Comparison of ENCODE assay signal across 1 cellular context in the genomic region with DNA sequence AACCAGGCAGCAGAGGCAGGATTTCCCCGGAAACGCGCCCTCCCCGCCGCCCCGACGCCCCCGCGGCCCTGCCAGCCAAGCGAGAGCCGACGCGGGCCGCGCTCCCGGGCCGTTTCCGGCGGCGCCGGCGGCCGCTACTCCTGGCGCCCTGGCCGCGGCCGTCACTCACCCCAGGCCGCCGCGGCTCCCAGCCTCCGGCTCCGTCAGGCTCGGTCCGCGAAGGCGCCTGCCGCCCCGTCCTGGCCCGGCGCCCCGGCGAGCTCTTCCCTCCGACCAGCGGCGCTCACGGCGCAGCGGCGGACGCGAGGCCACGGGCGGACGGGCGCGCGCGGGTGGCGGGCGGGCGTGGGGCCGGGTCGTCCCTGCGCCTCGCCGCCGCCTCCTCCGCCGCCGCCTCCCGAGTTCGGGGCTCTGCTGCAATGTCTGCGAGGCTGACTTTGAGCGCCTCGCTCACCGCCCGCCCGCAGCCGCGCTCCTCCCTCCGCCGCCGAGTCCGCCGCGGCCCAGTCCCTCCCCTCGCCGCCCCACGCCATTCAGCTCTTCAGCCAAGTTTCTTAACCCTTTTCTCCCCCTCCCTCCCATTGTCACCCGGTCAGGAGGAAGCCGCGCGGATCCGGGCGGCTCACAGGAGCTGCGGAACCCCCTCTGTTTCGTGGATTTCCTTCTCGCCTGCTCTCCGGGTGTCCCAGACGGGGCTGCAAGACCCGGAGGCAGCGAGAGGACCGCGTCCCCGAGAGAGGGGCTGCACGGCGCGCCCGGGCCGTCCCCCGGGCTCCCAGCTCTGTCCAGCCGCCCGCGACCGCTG.
TF ChIP-seq lines count a peak whose summit lies in the region.

Gene NRIP1, minus strand, starts transcription at position 425 of the 805 bp plus-strand sequence. CDS start 96,808 bp downstream, outside the sequence.

TF ChIP-seq in HepG2, 621 proteins besides CTCF, POLR2A, EP300 and RAD21 (continued from another document and continues in another):
- TF ChIP-seq, protein P1, sequence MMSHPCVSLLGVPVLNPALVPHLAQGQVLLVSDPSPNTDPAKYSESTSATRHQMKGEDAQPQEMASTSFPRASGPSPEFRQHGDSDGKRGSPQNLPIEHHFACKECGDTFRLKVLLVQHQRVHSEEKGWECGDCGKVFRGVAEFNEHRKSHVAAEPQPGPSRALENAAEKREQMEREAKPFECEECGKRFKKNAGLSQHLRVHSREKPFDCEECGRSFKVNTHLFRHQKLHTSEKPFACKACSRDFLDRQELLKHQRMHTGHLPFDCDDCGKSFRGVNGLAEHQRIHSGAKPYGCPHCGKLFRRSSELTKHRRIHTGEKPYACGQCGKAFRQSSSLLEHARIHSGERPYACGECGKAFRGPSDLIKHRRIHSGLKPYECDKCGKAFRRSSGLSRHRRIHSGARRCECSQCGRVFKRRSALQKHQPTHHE (CRISPR knock-in tag; IDR thresholded peaks at IDR 0.05; ENCODE audit: borderline replicate concordance), result 0 out of 2 replicates have a peak, but pooled peaks have one; percentile 24
- TF ChIP-seq EED (CRISPR knock-in tag; IDR thresholded peaks at IDR 0.05) (no peak), ERF (CRISPR knock-in tag; IDR thresholded peaks at IDR 0.05) (no peak), NFKBIZ (CRISPR knock-in tag; IDR thresholded peaks at IDR 0.05) (no peak), ZNF143 (CRISPR knock-in tag; IDR thresholded peaks at IDR 0.05) (no peak), ZBTB37 (CRISPR knock-in tag; IDR thresholded peaks at IDR 0.05) (no peak), ZNF350 (CRISPR knock-in tag; IDR thresholded peaks at IDR 0.05; ENCODE audit: borderline replicate concordance, low read depth) (no peak), ZNF740 (CRISPR knock-in tag; IDR thresholded peaks at IDR 0.05) (no peak), SOX5 (CRISPR knock-in tag; IDR thresholded peaks at IDR 0.05; ENCODE audit: borderline replicate concordance) (peak; percentile 40; the same call in 1 of the 2 replicates), KMT2A (CRISPR knock-in tag; IDR thresholded peaks at IDR 0.05) (peak; percentile 56; the same call in 1 of the 2 replicates), RAD51 (IDR thresholded peaks at IDR 0.05; ENCODE audit: borderline replicate concordance) (no peak), ETS1 (CRISPR knock-in tag; IDR thresholded peaks at IDR 0.05) (no peak), SSRP1 (CRISPR knock-in tag; IDR thresholded peaks at IDR 0.05) (no peak), FOXJ3 (CRISPR knock-in tag; IDR thresholded peaks at IDR 0.05; ENCODE audit: borderline replicate concordance) (no peak), KDM2A (CRISPR knock-in tag; IDR thresholded peaks at IDR 0.05; ENCODE audit: borderline replicate concordance, low read depth) (peak; percentile 76), FOXO4 (CRISPR knock-in tag; conservative IDR thresholded peaks at IDR 0.05) (0 out of 2 replicates have a peak, but pooled peaks have one; percentile 85), KLF15 (CRISPR knock-in tag; IDR thresholded peaks at IDR 0.05; ENCODE audit: borderline replicate concordance) (no peak), ZNF746 (CRISPR knock-in tag; IDR thresholded peaks at IDR 0.05) (peak; percentile 64; the same call in 1 of the 2 replicates), NFIC (IDR thresholded peaks at IDR 0.05; ENCODE audit: low read length) (no peak), ZNF407 (CRISPR knock-in tag; IDR thresholded peaks at IDR 0.05; ENCODE audit: not compliant biosample characterization) (no peak), ZNF24 (IDR thresholded peaks at IDR 0.05) (no peak), FOXA1 (IDR thresholded peaks at IDR 0.05) (no peak), FOXA1 (CRISPR knock-in tag; IDR thresholded peaks at IDR 0.05) (no peak), ZNF598 (CRISPR knock-in tag; IDR thresholded peaks at IDR 0.05; ENCODE audit: borderline replicate concordance) (0 out of 2 replicates have a peak, but pooled peaks have one; percentile 4), MBNL3 (CRISPR knock-in tag; conservative IDR thresholded peaks at IDR 0.05) (no peak), FOXM1 (CRISPR knock-in tag; IDR thresholded peaks at IDR 0.05) (no peak), ZKSCAN1 (IDR thresholded peaks at IDR 0.05; ENCODE audit: low read length) (no peak), ZSCAN25 (CRISPR knock-in tag; IDR thresholded peaks at IDR 0.05) (no peak), MTF1 (CRISPR knock-in tag; IDR thresholded peaks at IDR 0.05) (no peak)
- TF ChIP-seq, protein P2, sequence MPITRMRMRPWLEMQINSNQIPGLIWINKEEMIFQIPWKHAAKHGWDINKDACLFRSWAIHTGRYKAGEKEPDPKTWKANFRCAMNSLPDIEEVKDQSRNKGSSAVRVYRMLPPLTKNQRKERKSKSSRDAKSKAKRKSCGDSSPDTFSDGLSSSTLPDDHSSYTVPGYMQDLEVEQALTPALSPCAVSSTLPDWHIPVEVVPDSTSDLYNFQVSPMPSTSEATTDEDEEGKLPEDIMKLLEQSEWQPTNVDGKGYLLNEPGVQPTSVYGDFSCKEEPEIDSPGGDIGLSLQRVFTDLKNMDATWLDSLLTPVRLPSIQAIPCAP (CRISPR knock-in tag; IDR thresholded peaks at IDR 0.05; ENCODE audit: low read depth), result no peak
- TF ChIP-seq, protein P3, sequence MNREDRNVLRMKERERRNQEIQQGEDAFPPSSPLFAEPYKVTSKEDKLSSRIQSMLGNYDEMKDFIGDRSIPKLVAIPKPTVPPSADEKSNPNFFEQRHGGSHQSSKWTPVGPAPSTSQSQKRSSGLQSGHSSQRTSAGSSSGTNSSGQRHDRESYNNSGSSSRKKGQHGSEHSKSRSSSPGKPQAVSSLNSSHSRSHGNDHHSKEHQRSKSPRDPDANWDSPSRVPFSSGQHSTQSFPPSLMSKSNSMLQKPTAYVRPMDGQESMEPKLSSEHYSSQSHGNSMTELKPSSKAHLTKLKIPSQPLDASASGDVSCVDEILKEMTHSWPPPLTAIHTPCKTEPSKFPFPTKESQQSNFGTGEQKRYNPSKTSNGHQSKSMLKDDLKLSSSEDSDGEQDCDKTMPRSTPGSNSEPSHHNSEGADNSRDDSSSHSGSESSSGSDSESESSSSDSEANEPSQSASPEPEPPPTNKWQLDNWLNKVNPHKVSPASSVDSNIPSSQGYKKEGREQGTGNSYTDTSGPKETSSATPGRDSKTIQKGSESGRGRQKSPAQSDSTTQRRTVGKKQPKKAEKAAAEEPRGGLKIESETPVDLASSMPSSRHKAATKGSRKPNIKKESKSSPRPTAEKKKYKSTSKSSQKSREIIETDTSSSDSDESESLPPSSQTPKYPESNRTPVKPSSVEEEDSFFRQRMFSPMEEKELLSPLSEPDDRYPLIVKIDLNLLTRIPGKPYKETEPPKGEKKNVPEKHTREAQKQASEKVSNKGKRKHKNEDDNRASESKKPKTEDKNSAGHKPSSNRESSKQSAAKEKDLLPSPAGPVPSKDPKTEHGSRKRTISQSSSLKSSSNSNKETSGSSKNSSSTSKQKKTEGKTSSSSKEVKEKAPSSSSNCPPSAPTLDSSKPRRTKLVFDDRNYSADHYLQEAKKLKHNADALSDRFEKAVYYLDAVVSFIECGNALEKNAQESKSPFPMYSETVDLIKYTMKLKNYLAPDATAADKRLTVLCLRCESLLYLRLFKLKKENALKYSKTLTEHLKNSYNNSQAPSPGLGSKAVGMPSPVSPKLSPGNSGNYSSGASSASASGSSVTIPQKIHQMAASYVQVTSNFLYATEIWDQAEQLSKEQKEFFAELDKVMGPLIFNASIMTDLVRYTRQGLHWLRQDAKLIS (CRISPR knock-in tag; IDR thresholded peaks at IDR 0.05), result peak; percentile 83
- TF ChIP-seq, protein P4, sequence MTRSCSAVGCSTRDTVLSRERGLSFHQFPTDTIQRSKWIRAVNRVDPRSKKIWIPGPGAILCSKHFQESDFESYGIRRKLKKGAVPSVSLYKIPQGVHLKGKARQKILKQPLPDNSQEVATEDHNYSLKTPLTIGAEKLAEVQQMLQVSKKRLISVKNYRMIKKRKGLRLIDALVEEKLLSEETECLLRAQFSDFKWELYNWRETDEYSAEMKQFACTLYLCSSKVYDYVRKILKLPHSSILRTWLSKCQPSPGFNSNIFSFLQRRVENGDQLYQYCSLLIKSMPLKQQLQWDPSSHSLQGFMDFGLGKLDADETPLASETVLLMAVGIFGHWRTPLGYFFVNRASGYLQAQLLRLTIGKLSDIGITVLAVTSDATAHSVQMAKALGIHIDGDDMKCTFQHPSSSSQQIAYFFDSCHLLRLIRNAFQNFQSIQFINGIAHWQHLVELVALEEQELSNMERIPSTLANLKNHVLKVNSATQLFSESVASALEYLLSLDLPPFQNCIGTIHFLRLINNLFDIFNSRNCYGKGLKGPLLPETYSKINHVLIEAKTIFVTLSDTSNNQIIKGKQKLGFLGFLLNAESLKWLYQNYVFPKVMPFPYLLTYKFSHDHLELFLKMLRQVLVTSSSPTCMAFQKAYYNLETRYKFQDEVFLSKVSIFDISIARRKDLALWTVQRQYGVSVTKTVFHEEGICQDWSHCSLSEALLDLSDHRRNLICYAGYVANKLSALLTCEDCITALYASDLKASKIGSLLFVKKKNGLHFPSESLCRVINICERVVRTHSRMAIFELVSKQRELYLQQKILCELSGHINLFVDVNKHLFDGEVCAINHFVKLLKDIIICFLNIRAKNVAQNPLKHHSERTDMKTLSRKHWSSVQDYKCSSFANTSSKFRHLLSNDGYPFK (CRISPR knock-in tag; IDR thresholded peaks at IDR 0.05; ENCODE audit: borderline replicate concordance), result no peak
